Comparison of ENCODE assay signal across 16 cellular contexts in genomic region chr12:112151766-112152541, GRCh38. TPM values are rescaled to one million over a fixed set of nuclear protein-coding genes. Genes with fewer than 3 reads are reported as not detected.
DNase-seq lines count a peak whose midpoint lies in the region; ATAC-seq lines count a peak whose summit lies in the region.
"Had no signal": no experiment of that assay in that cellular context is flagged by ENCODE, and none has a peak within 500 bp of the region (broad histone marks: within the 10 kb centered on the region; RNA-seq: fewer than 3 reads in every experiment).

No MANE protein-coding gene starts in this region.

- H3K27me3 Mint-ChIP-seq in activated T-helper 2 cell treated with anti-CD3 and anti-CD28 coated beads, Interferon-gamma antibody, Interleukin-2, Interleukin-4, amounts not matched to agents 10 μg/mL and 5 μg/mL and 100 μg/mL, durations not matched to agents 14 hours and 24 hours and 36 hours (ENCODE audit: low read depth) = no peaks in the 10 kb centered on the region
- H3K27me3 Mint-ChIP-seq in naive thymus-derived CD4-positive, alpha-beta T cell = no peaks in the 10 kb centered on the region

- H3K9me3 ChIP-seq in naive thymus-derived CD4-positive, alpha-beta T cell (ENCODE audit: control insufficient read depth in 2 of 3, low read length in 3 of 3) = no peaks in the 10 kb centered on the region
- H3K9me3 ChIP-seq: body of pancreas had no signal

- H3K27me3 ChIP-seq in naive thymus-derived CD4-positive, alpha-beta T cell (ENCODE audit: control insufficient read depth in 2 of 2, insufficient read depth in 2 of 2, low read length in 2 of 2) = no peaks in the 10 kb centered on the region
- H3K27me3 ChIP-seq: body of pancreas, heart left ventricle had no signal

- H3K4me1 Mint-ChIP-seq in activated T-helper 2 cell treated with anti-CD3 and anti-CD28 coated beads, Interferon-gamma antibody, Interleukin-2, Interleukin-4, amounts not matched to agents 10 μg/mL and 5 μg/mL and 100 μg/mL, durations not matched to agents 14 hours and 24 hours and 36 hours (ENCODE audit: low read depth) = peaks cover 4% of the 10 kb centered on the region
- H3K4me1 Mint-ChIP-seq in naive thymus-derived CD4-positive, alpha-beta T cell = peaks cover 0 to 24% (median 3%) of the 10 kb centered on the region in 7 donors

- H3K36me3 ChIP-seq in naive thymus-derived CD4-positive, alpha-beta T cell (ENCODE audit: control insufficient read depth in 2 of 3, insufficient read depth in 3 of 3, low read length in 3 of 3) = peaks cover 13 to 71% (median 29%) of the 10 kb centered on the region in 3 experiments

- DNase-seq in Right ventricle myocardium superior (peak; percentile 20), left ventricle myocardium superior (no peak), ureter (ENCODE audit: low spot score) (peak; percentile 32), GM03348 (ENCODE audit: low spot score) (no peak)
- DNase-seq in activated T-helper 2 cell treated with anti-CD3 and anti-CD28 coated beads, Interferon-gamma antibody, Interleukin-2, Interleukin-4, amounts not matched to agents 10 μg/mL and 5 μg/mL and 100 μg/mL, durations not matched to agents 14 hours and 24 hours and 36 hours (ENCODE audit: low spot score) = no peak
- no peak for DNase-seq in naive thymus-derived CD4-positive, alpha-beta T cell
- DNase-seq in stimulated activated CD4-positive, alpha-beta T cell treated with anti-CD3 and anti-CD28 coated beads, Interleukin-15, amount 100 ng/mL, for 24 hours = no peak
- DNase-seq: activated CD4-positive, alpha-beta T cell treated with anti-CD3 and anti-CD28 coated beads for 4 hours; NCI-H345; occipital lobe; T-helper 2 cell had no signal

- H3K9me3 Mint-ChIP-seq in activated T-helper 2 cell treated with anti-CD3 and anti-CD28 coated beads, Interferon-gamma antibody, Interleukin-2, Interleukin-4, amounts not matched to agents 10 μg/mL and 5 μg/mL and 100 μg/mL, durations not matched to agents 14 hours and 24 hours and 36 hours = peaks cover 4% of the 10 kb centered on the region
- H3K9me3 Mint-ChIP-seq in naive thymus-derived CD4-positive, alpha-beta T cell = peaks cover 0 to 33% (median 16%) of the 10 kb centered on the region in 11 donors

- POLR2A ChIA-PET in naive thymus-derived CD4-positive, alpha-beta T cell (lab: Charles Lee) = interaction anchor here (0.7 to 2.2 kb wide), 3 partner anchors 12 to 1629 kb away, joined by 3 to 11 read pairs (median 4); no protein-coding TSS in a partner anchor

- H3K4me1 ChIP-seq in naive thymus-derived CD4-positive, alpha-beta T cell (ENCODE audit: control insufficient read depth in 2 of 2, insufficient read depth in 2 of 2, low read length in 2 of 2) = no peaks in the 10 kb centered on the region
- H3K4me1 ChIP-seq: body of pancreas had no signal

- H3K4me3 Mint-ChIP-seq in activated T-helper 2 cell treated with anti-CD3 and anti-CD28 coated beads, Interferon-gamma antibody, Interleukin-2, Interleukin-4, amounts not matched to agents 10 μg/mL and 5 μg/mL and 100 μg/mL, durations not matched to agents 14 hours and 24 hours and 36 hours (ENCODE audit: low read depth) = no peak overlapping the region
- H3K4me3 Mint-ChIP-seq in naive thymus-derived CD4-positive, alpha-beta T cell = no peak overlapping the region

- no peak overlapping the region for H3K27ac ChIP-seq in naive thymus-derived CD4-positive, alpha-beta T cell (ENCODE audit: low read depth, low read length)
- H3K27ac ChIP-seq: body of pancreas, heart left ventricle had no signal

- no peak overlapping the region for H3K4me3 ChIP-seq in naive thymus-derived CD4-positive, alpha-beta T cell (ENCODE audit: low read length)
- H3K4me3 ChIP-seq: body of pancreas, heart left ventricle had no signal

- CTCF ChIA-PET in naive thymus-derived CD4-positive, alpha-beta T cell (lab: Charles Lee) = no interaction called here

- H3K27ac Mint-ChIP-seq in activated T-helper 2 cell treated with anti-CD3 and anti-CD28 coated beads, Interferon-gamma antibody, Interleukin-2, Interleukin-4, amounts not matched to agents 10 μg/mL and 5 μg/mL and 100 μg/mL, durations not matched to agents 14 hours and 24 hours and 36 hours = peak overlapping the region; percentile 53
- peak overlapping the region in 7 of 9 donors; percentile 10 to 78 (median 56) for H3K27ac Mint-ChIP-seq in naive thymus-derived CD4-positive, alpha-beta T cell

- H3K36me3 Mint-ChIP-seq in activated T-helper 2 cell treated with anti-CD3 and anti-CD28 coated beads, Interferon-gamma antibody, Interleukin-2, Interleukin-4, amounts not matched to agents 10 μg/mL and 5 μg/mL and 100 μg/mL, durations not matched to agents 14 hours and 24 hours and 36 hours (ENCODE audit: low read depth) = peaks cover 76% of the 10 kb centered on the region
- H3K36me3 Mint-ChIP-seq in naive thymus-derived CD4-positive, alpha-beta T cell = peaks cover 36 to 76% (median 55%) of the 10 kb centered on the region in 5 donors

- ATAC-seq in Right ventricle myocardium superior (ENCODE audit: poor library complexity) (no peak), left ventricle myocardium superior (no peak), GM18873 (IDR thresholded peaks at IDR 0.05; ENCODE audit: low FRiP score, unreplicated experiment) (no peak)
- no peak for ATAC-seq in naive thymus-derived CD4-positive, alpha-beta T cell
- ATAC-seq: body of pancreas, HCT116, heart left ventricle, sciatic nerve had no signal

- intact Hi-C loops in Right ventricle myocardium superior (cut with DNase I) (no loop called here), left ventricle myocardium superior (cut with micrococcal nuclease) (no loop called here)
- intact Hi-C loops in activated T-helper 2 cell treated with anti-CD3 and anti-CD28 coated beads, Interferon-gamma antibody, Interleukin-2, Interleukin-4, amounts not matched to agents 10 μg/mL and 5 μg/mL and 100 μg/mL, durations not matched to agents 14 hours and 24 hours and 36 hours (cut with micrococcal nuclease) = no loop called here
- intact Hi-C loops in naive thymus-derived CD4-positive, alpha-beta T cell (cut with micrococcal nuclease) = no loop called here

RNA-seq across cellular contexts. Expression of gene TRAFD1, which starts 26.6 kb away (rescaled TPM):
- total RNA-seq in Right ventricle myocardium superior (17.4 TPM), left ventricle myocardium superior (18.7 TPM), ureter (37.0 TPM)
- 34.7 and 37.5 TPM in 2 replicates for total RNA-seq in activated T-helper 2 cell treated with anti-CD3 and anti-CD28 coated beads, Interferon-gamma antibody, Interleukin-2, Interleukin-4, amounts not matched to agents 10 μg/mL and 5 μg/mL and 100 μg/mL, durations not matched to agents 14 hours and 24 hours and 36 hours
- total RNA-seq in naive thymus-derived CD4-positive, alpha-beta T cell = 10 to 100 TPM; 22.1 to 86.6 (median 42.7) TPM
- 10 to 100 TPM; 54.4 to 63.9 TPM for polyA plus RNA-seq in naive thymus-derived CD4-positive, alpha-beta T cell

RNA-seq across cellular contexts. Expression of gene NAA25, which starts 43.4 kb away (rescaled TPM):
- 14.7 TPM for total RNA-seq in Right ventricle myocardium superior
- total RNA-seq in left ventricle myocardium superior = 17.8 TPM
- total RNA-seq in activated T-helper 2 cell treated with anti-CD3 and anti-CD28 coated beads, Interferon-gamma antibody, Interleukin-2, Interleukin-4, amounts not matched to agents 10 μg/mL and 5 μg/mL and 100 μg/mL, durations not matched to agents 14 hours and 24 hours and 36 hours = 43.3 and 48.7 TPM in 2 replicates
- 10 to 100 TPM; 39.1 to 43.0 (median 42.1) TPM for total RNA-seq in naive thymus-derived CD4-positive, alpha-beta T cell
- 10 to 100 TPM in 1 of 2 donors, 1 to 10 TPM in 1; 9.8 to 15.9 TPM for polyA plus RNA-seq in naive thymus-derived CD4-positive, alpha-beta T cell
- total RNA-seq in ureter = 60.0 TPM

Comparison
In these comparisons a context has a peak if more than half of its experiments do, and no peak if none do; other contexts are left out.
1. DNase-seq: peak in Right ventricle myocardium superior (single experiment) and ureter (single experiment); none in left ventricle myocardium superior (single experiment), activated T-helper 2 cell treated with anti-CD3 and anti-CD28 coated beads, Interferon-gamma antibody, Interleukin-2, Interleukin-4, amounts not matched to agents 10 μg/mL and 5 μg/mL and 100 μg/mL, durations not matched to agents 14 hours and 24 hours and 36 hours (single experiment), naive thymus-derived CD4-positive, alpha-beta T cell (0 of 9), GM03348 (single experiment) and stimulated activated CD4-positive, alpha-beta T cell treated with anti-CD3 and anti-CD28 coated beads, Interleukin-15, amount 100 ng/mL, for 24 hours (single experiment).